Comparison of ENCODE assay signal across 26 cellular contexts in the genomic region with DNA sequence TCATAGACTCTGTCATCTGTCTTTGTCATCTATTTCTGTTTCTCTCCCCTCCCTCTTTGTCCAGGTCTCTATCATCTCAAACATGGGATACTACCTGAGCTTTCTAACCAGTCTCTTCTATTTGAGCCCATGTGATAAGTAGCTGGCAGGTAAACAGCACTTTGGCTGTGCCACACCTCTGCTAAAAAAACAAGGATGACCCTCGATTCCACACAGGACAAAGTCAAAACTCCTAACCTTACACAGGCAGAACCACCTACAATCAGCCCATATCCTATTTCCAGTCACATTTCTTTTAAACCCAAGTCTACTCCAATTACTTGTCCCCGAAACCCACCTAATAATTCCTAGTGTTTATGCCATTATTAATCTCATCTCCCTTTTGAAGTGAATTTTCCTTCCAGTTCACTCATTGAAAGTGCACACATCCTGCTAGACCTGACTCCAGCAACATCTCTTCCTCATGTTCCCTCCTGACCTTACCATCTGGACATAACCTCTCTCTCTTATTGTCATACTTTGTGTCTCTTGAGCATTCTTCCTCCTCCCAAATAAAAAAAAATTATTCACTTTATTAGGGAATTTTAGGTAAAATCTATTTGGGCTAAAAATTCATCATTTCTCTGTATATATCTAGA.
"Had no signal": no experiment of that assay in that cellular context is flagged by ENCODE, and none has a peak within 500 bp of the region (broad histone marks: within the 10 kb centered on the region; RNA-seq: fewer than 3 reads in every experiment).

No MANE protein-coding gene starts in this region.

- H3K9me3 ChIP-seq: testis, thoracic aorta, thyroid gland, upper lobe of right lung, vagina had no signal

- H3K36me3 ChIP-seq: stomach, suprapubic skin, thoracic aorta, thyroid gland, tibial artery, tibial nerve, transverse colon, upper lobe of left lung, upper lobe of right lung, uterus, vagina had no signal

- H3K27ac ChIP-seq: stomach, suprapubic skin, testis, thoracic aorta, thyroid gland, tibial artery, tibial nerve, transverse colon, upper lobe of left lung, upper lobe of right lung, uterus, vagina had no signal

- H3K4me1 ChIP-seq: stomach, suprapubic skin, testis, thyroid gland, tibial artery, tibial nerve, transverse colon, upper lobe of left lung, upper lobe of right lung, uterus, vagina had no signal

- FAIRE-seq: urothelium cell line had no signal

- ATAC-seq: stimulated activated effector memory CD8-positive, alpha-beta T cell treated with anti-CD3 and anti-CD28 coated beads, Interleukin-12 subunit alpha, Interleukin-12 subunit beta, amount 100 ng/mL, for 72 hours; stimulated activated naive B cell treated with anti-CD40 and anti-IgM and Interleukin-4, amounts not matched to agents 10 μg/mL and 1 μg/mL and 100 μg/mL, for 72 hours; stimulated activated naive CD8-positive, alpha-beta T cell treated with anti-CD3 and anti-CD28 coated beads, Interleukin-15, amount 100 ng/mL, for 72 hours; stimulated activated naive CD8-positive, alpha-beta T cell treated with anti-CD3 and anti-CD28 coated beads, Interleukin-15, Interleukin-2, amounts not matched to agents 100 U/mL and 50 U/mL, for 24 hours; upper lobe of right lung had no signal

- DNase-seq: stimulated activated CD4-positive, alpha-beta T cell treated with anti-CD3 and anti-CD28 coated beads, Interleukin-2, amount 100 ng/mL, for 48 hours; stimulated activated CD4-positive, alpha-beta T cell treated with anti-CD3 and anti-CD28 coated beads, Interleukin-4, amount 100 ng/mL, for 1 hour; stimulated activated CD4-positive, alpha-beta T cell treated with anti-CD3 and anti-CD28 coated beads, Interleukin-4, amount 100 ng/mL, for 24 hours; stimulated activated CD4-positive, alpha-beta T cell treated with anti-CD3 and anti-CD28 coated beads, Interleukin-4, amount 100 ng/mL, for 4 hours; stimulated activated CD8-positive, alpha-beta memory T cell treated with anti-CD3 and anti-CD28 coated beads, Interleukin-4, amount 100 ng/mL, for 48 hours; stimulated activated naive B cell treated with anti-CD40 and anti-IgM and Interleukin-4, amounts not matched to agents 10 μg/mL and 1 μg/mL and 100 μg/mL, for 72 hours; stimulated activated naive CD4-positive, alpha-beta T cell; stimulated activated naive CD4-positive, alpha-beta T cell treated with Interleukin-2 at 50 U/mL for 16 hours; stimulated activated naive CD8-positive, alpha-beta T cell treated with anti-CD3 and anti-CD28 coated beads, Interleukin-15, amount 100 ng/mL, for 72 hours; stimulated activated naive CD8-positive, alpha-beta T cell treated with anti-CD3 and anti-CD28 coated beads, Interleukin-15, Interleukin-2, amounts not matched to agents 100 U/mL and 50 U/mL, for 24 hours; stomach; substantia nigra; testis; thyroid gland; tibial artery; transverse colon; trophoblast cell; upper lobe of left lung; upper lobe of right lung; uterus had no signal

- H3K4me3 ChIP-seq: stomach, suprapubic skin, testis, thoracic aorta, thyroid gland, tibial artery, tibial nerve, transverse colon, upper lobe of left lung, upper lobe of right lung, uterus, vagina had no signal

- H3K27me3 ChIP-seq: stomach, suprapubic skin, testis, thyroid gland, tibial artery, tibial nerve, transverse colon, upper lobe of left lung, upper lobe of right lung, uterus, vagina had no signal
